In genomic region chr3:115922681-115923347, GRCh38 we compare ENCODE assay signal across 8 cellular contexts.
A peak's percentile ranks its signal among the peaks of the same experiment; 100 is the strongest.
DNase-seq lines count a peak whose midpoint lies in the region; ATAC-seq and TF ChIP-seq lines count a peak whose summit lies in the region.

No MANE protein-coding gene starts in this region.

- no peaks in the 10 kb centered on the region for H3K79me2 ChIP-seq in fibroblast of lung (ENCODE audit: control insufficient read depth, insufficient read depth, low read length)

- H3K36me3 ChIP-seq in left ventricle myocardium inferior: no peaks in the 10 kb centered on the region
- H3K36me3 ChIP-seq in fibroblast of lung (ENCODE audit: control insufficient read depth, insufficient read depth, low read length): no peaks in the 10 kb centered on the region
- no peaks in the 10 kb centered on the region for H3K36me3 ChIP-seq in sigmoid colon

- no peak for TF ChIP-seq POLR2A in sigmoid colon (IDR thresholded peaks at IDR 0.05)

- 93 to 95% methylated on average over 1 of the region's 1 CpG for WGBS in sigmoid colon, 2 donors

- intact Hi-C loops in left ventricle myocardium inferior (cut with micrococcal nuclease) (no loop called here), Right ventricle myocardium superior (cut with DNase I) (no loop called here), sigmoid colon (cut with DNase I) (no loop called here), left cardiac atrium (cut with DNase I) (no loop called here)

- no peak overlapping the region for H3K9ac ChIP-seq in fibroblast of lung (ENCODE audit: insufficient read depth, low read length)

- H3K9me3 ChIP-seq in left ventricle myocardium inferior (replicated peaks): peaks cover 21% of the 10 kb centered on the region
- no peaks in the 10 kb centered on the region for H3K9me3 ChIP-seq in fibroblast of lung (ENCODE audit: control insufficient read depth, insufficient read depth, low read depth, low read length)
- no peaks in the 10 kb centered on the region for H3K9me3 ChIP-seq in sigmoid colon

- H3K4me3 ChIP-seq in left ventricle myocardium inferior (no peak overlapping the region), fibroblast of lung (replicated peaks in 1 of 4; ENCODE audit: control extremely low read depth in 1 of 4, insufficient read depth in 1 of 4, low read depth in 3 of 4, low read length in 4 of 4) (no peak overlapping the region), sigmoid colon (no peak overlapping the region)

- TF ChIP-seq CTCF in left ventricle myocardium inferior (IDR thresholded peaks at IDR 0.05; ENCODE audit: borderline replicate concordance): peak; percentile 33
- peak; percentile 66 to 74 for TF ChIP-seq CTCF in fibroblast of lung (conservative IDR thresholded peaks at IDR 0.05 in 1 of 2, IDR thresholded peaks at IDR 0.05 in 1 of 2; ENCODE audit: low read depth in 1 of 2, low read length in 2 of 2)
- TF ChIP-seq CTCF in sigmoid colon (IDR thresholded peaks at IDR 0.05): peak in 2 of 4 experiments; percentile 30 to 42

- no peak overlapping the region for H3K27ac ChIP-seq in left ventricle myocardium inferior (replicated peaks)
- no peak overlapping the region for H3K27ac ChIP-seq in fibroblast of lung (ENCODE audit: insufficient read depth, low read length)
- peak overlapping the region in 1 of 4 donors; percentile 23 for H3K27ac ChIP-seq in sigmoid colon

- no peak overlapping the region for H3K4me2 ChIP-seq in fibroblast of lung (ENCODE audit: extremely low read depth, insufficient read depth, low read length)

- no peak for TF ChIP-seq EP300 in sigmoid colon (IDR thresholded peaks at IDR 0.05)

- no peaks in the 10 kb centered on the region for H3K4me1 ChIP-seq in left ventricle myocardium inferior
- no peaks in the 10 kb centered on the region for H3K4me1 ChIP-seq in fibroblast of lung (ENCODE audit: control insufficient read depth, extremely low read depth, insufficient read depth, low read length)
- H3K4me1 ChIP-seq in sigmoid colon: peaks cover 0 to 9% (median 3%) of the 10 kb centered on the region in 4 donors

- no peak overlapping the region for H2AFZ ChIP-seq in fibroblast of lung (ENCODE audit: low read length)

- H4K20me1 ChIP-seq in fibroblast of lung (ENCODE audit: control insufficient read depth, extremely low read depth, insufficient read depth, low read length): no peaks in the 10 kb centered on the region

- no peak for ATAC-seq in Right ventricle myocardium superior (ENCODE audit: poor library complexity)
- ATAC-seq in GM21528 (IDR thresholded peaks at IDR 0.05; ENCODE audit: low FRiP score, unreplicated experiment): no peak
- ATAC-seq in left cardiac atrium: no peak

- H3K27me3 ChIP-seq in left ventricle myocardium inferior (ENCODE audit: low read depth): no peaks in the 10 kb centered on the region
- no peaks in the 10 kb centered on the region for H3K27me3 ChIP-seq in fibroblast of lung (ENCODE audit: control insufficient read depth, insufficient read depth, low read length)
- H3K27me3 ChIP-seq in sigmoid colon: no peaks in the 10 kb centered on the region

- DNase-seq in left ventricle myocardium inferior: no peak
- DNase-seq in Right ventricle myocardium superior: no peak
- DNase-seq in NCI-H2171 (lab: John Stamatoyannopoulos, UW): peak; percentile 52
- DNase-seq in fibroblast of lung (ENCODE audit: low read depth in 2 of 2): peak; percentile 41 to 66
- DNase-seq in sigmoid colon: no peak
- DNase-seq in amygdala (lab: John Stamatoyannopoulos, UW): no peak
- no peak for DNase-seq in left cardiac atrium

Comparison
In these comparisons a context has a peak if more than half of its experiments do, and no peak if none do; other contexts are left out.
1. DNase-seq: peak in NCI-H2171 (single experiment) and fibroblast of lung (2 of 2); none in left ventricle myocardium inferior (single experiment), Right ventricle myocardium superior (single experiment), sigmoid colon (single experiment), amygdala (0 of 56) and left cardiac atrium (single experiment).